ENCODE assay signal across 8 cellular contexts in genomic region chr19:48965806-48966540, GRCh38. TPM values are rescaled to one million over a fixed set of nuclear protein-coding genes. Genes with fewer than 3 reads are reported as not detected.
DNase-seq lines count a peak whose midpoint lies in the region; ATAC-seq and TF ChIP-seq lines count a peak whose summit lies in the region.

No MANE protein-coding gene starts in this region.

- H3K9me3 ChIP-seq in colonic mucosa = no peaks in the 10 kb centered on the region

- peak overlapping the region; percentile 64 to 78 for H3K9ac ChIP-seq in colonic mucosa (ENCODE audit: low read depth in 2 of 2, low read length in 2 of 2)

- no peaks in the 10 kb centered on the region for H3K27me3 ChIP-seq in colonic mucosa

- CTCF ChIA-PET in activated CD4-positive, alpha-beta T cell treated with anti-CD3 and anti-CD28 coated beads, Interleukin-2, amount 10 ng/mL, durations not matched to agents 7 days and 5 days (lab: Charles Lee) = interaction anchor here (0.6 to 3.0 kb wide), 7 partner anchors 11 to 177 kb away, joined by 3 to 13 read pairs (median 5); partner anchors contain the start of genes GYS1, HSD17B14 and RUVBL2

- H3K4me3 ChIP-seq in colonic mucosa = peak overlapping the region; percentile 89

- peaks cover 43% of the 10 kb centered on the region for H3K36me3 Mint-ChIP-seq in activated CD4-positive, alpha-beta T cell treated with anti-CD3 and anti-CD28 coated beads, Interleukin-2, amount 10 ng/mL, durations not matched to agents 7 days and 5 days (ENCODE audit: low read depth)

- peak overlapping the region; percentile 97 for H3K27ac Mint-ChIP-seq in activated CD4-positive, alpha-beta T cell treated with anti-CD3 and anti-CD28 coated beads, Interleukin-2, amount 10 ng/mL, durations not matched to agents 7 days and 5 days

- H3K9me3 Mint-ChIP-seq in activated CD4-positive, alpha-beta T cell treated with anti-CD3 and anti-CD28 coated beads, Interleukin-2, amount 10 ng/mL, durations not matched to agents 7 days and 5 days = no peaks in the 10 kb centered on the region

- H3K4me1 ChIP-seq in colonic mucosa = no peaks in the 10 kb centered on the region

- intact Hi-C loops in colonic mucosa (cut with DNase I) = loop anchor here (5.0 to 10.0 kb wide), 2 partner anchors 91 to 169 kb away; partner anchors contain the start of gene PPP1R15A

- H3K4me1 Mint-ChIP-seq in activated CD4-positive, alpha-beta T cell treated with anti-CD3 and anti-CD28 coated beads, Interleukin-2, amount 10 ng/mL, durations not matched to agents 7 days and 5 days = peaks cover 67% of the 10 kb centered on the region

- DNase-seq in NCI-H524 (lab: John Stamatoyannopoulos, UW) (peak; percentile 84 to 93), colonic mucosa (peak; percentile 91), left lobe of liver (ENCODE audit: low spot score) (peak; percentile 76)
- DNase-seq in activated CD4-positive, alpha-beta T cell treated with anti-CD3 and anti-CD28 coated beads, Interleukin-2, amount 10 ng/mL, durations not matched to agents 7 days and 5 days = peak; percentile 94
- DNase-seq in stimulated activated CD4-positive, alpha-beta T cell treated with anti-CD3 and anti-CD28 coated beads, Interleukin-2, amount 100 ng/mL, for 4 hours (ENCODE audit: low read depth) = peak; percentile 88

- TF ChIP-seq CTCF in colonic mucosa (IDR thresholded peaks at IDR 0.05) = no peak

- H3K27ac ChIP-seq in colonic mucosa = peak overlapping the region; percentile 76

- ATAC-seq in GM18498 (IDR thresholded peaks at IDR 0.05; ENCODE audit: unreplicated experiment) = peak; percentile 33
- ATAC-seq in HG03280 (IDR thresholded peaks at IDR 0.05; ENCODE audit: unreplicated experiment) = peak; percentile 23
- peak; percentile 2 for ATAC-seq in left lobe of liver
- no peak for ATAC-seq in HG02870 (IDR thresholded peaks at IDR 0.05; ENCODE audit: unreplicated experiment)

- H3K4me3 Mint-ChIP-seq in activated CD4-positive, alpha-beta T cell treated with anti-CD3 and anti-CD28 coated beads, Interleukin-2, amount 10 ng/mL, durations not matched to agents 7 days and 5 days = peak overlapping the region; percentile 90

- POLR2A ChIA-PET in activated CD4-positive, alpha-beta T cell treated with anti-CD3 and anti-CD28 coated beads, Interleukin-2, amount 10 ng/mL, durations not matched to agents 7 days and 5 days (lab: Charles Lee) = interaction anchor here (0.6 kb wide), 1 partner anchor 178 kb away, joined by 3 read pairs; no protein-coding TSS in a partner anchor

- no peaks in the 10 kb centered on the region for H3K36me3 ChIP-seq in colonic mucosa

- H3K27me3 Mint-ChIP-seq in activated CD4-positive, alpha-beta T cell treated with anti-CD3 and anti-CD28 coated beads, Interleukin-2, amount 10 ng/mL, durations not matched to agents 7 days and 5 days = no peaks in the 10 kb centered on the region

RNA-seq across cellular contexts. Expression of gene FTL, which starts 0.9 kb away (rescaled TPM):
- total RNA-seq in activated CD4-positive, alpha-beta T cell treated with anti-CD3 and anti-CD28 coated beads, Interleukin-2, amount 10 ng/mL, durations not matched to agents 7 days and 5 days = 100 to 1,000 TPM; 683 to 880 TPM
- total RNA-seq in colonic mucosa = 1,000 to 10,000 TPM; 1,463 to 1,600 TPM
- total RNA-seq in left lobe of liver = 8,713 TPM

RNA-seq across cellular contexts. Expression of gene BAX, which starts 11.3 kb away (rescaled TPM):
- 100 to 1,000 TPM; 310 to 324 TPM for total RNA-seq in activated CD4-positive, alpha-beta T cell treated with anti-CD3 and anti-CD28 coated beads, Interleukin-2, amount 10 ng/mL, durations not matched to agents 7 days and 5 days
- total RNA-seq in colonic mucosa (100 to 1,000 TPM; 144 to 223 TPM), left lobe of liver (18.9 TPM)

RNA-seq across cellular contexts. Expression of gene GYS1, which starts 27.1 kb away (rescaled TPM):
- 10 to 100 TPM; 55.8 to 60.8 TPM for total RNA-seq in activated CD4-positive, alpha-beta T cell treated with anti-CD3 and anti-CD28 coated beads, Interleukin-2, amount 10 ng/mL, durations not matched to agents 7 days and 5 days
- total RNA-seq in colonic mucosa = 10 to 100 TPM; 48.8 to 54.7 TPM
- 13.6 TPM for total RNA-seq in left lobe of liver

RNA-seq across cellular contexts. Expression of gene RUVBL2, which starts 27.7 kb away (rescaled TPM):
- total RNA-seq in activated CD4-positive, alpha-beta T cell treated with anti-CD3 and anti-CD28 coated beads, Interleukin-2, amount 10 ng/mL, durations not matched to agents 7 days and 5 days = 10 to 100 TPM; 82.2 to 89.4 TPM
- 100 to 1,000 TPM in 1 of 2 donors, 10 to 100 TPM in 1; 54.1 to 151 TPM for total RNA-seq in colonic mucosa
- 34.3 TPM for total RNA-seq in left lobe of liver

RNA-seq across cellular contexts. Expression of gene DHDH, which starts 32.5 kb away (rescaled TPM):
- total RNA-seq in activated CD4-positive, alpha-beta T cell treated with anti-CD3 and anti-CD28 coated beads, Interleukin-2, amount 10 ng/mL, durations not matched to agents 7 days and 5 days = 1 to 10 TPM; 3.1 to 3.2 TPM
- total RNA-seq in colonic mucosa (1 to 10 TPM in 1 of 2 donors, not detected in 1; 1.5 TPM), left lobe of liver (0.23 TPM)
